8 cellular contexts compared by ENCODE assay signal in the genomic region with DNA sequence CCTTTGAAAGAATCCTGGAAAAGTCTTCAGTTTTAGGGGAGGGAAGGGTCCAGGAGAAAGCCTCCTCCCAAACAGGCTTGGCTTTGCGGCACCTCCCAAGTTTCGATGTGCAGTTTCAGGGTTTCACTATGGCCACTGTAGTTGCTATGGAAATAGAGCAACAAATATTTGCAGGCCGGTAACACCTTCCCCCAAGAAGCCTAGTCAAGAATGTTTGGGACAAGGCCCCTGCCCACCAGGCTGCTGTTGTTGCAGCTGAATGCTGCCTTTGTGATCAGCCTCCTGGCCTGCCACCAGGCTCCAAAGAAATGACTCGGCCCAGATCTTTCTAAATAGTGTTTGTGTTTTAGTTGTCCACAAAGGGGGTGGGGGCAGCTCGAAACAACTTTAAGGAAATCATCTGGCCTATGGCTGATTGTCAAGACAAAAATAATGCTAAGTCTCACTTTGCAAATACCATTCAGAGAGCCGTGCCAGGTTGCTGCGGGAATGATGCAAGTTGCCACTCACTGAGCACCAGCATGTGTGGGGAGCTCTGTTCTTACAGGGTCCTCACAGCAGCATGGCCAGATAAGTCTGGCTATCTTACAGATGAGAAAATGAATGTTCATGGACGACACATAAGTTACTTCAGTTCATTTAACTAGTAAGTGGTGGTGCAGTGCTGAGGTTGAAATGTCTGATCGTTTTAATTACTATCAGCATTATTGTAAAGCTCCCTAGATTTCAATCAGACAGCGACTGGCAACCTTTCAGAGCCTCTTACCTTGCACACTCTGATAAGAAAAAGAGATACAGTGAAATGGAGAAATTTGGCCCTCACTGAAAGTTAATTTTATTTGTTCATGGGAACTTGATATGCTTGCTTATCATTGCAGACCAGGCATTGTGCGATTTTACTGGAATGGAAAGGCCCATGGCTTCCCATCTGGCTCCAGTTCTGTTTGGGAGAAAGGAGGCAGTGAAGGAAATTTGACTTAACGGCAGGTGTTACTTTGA.
A peak's percentile ranks its signal among the peaks of the same experiment; 100 is the strongest.
DNase-seq lines count a peak whose midpoint lies in the region; ATAC-seq and TF ChIP-seq lines count a peak whose summit lies in the region.

No MANE protein-coding gene starts in this region.

- H3K27me3 ChIP-seq in gastroesophageal sphincter (no peaks in the 10 kb centered on the region), psoas muscle (ENCODE audit: insufficient read depth in 3 of 3, low read length in 2 of 3) (no peaks in the 10 kb centered on the region)

- CTCF ChIA-PET in activated CD8-positive, alpha-beta T cell treated with anti-CD3 and anti-CD28 coated beads, Interleukin-2, amount 10 ng/mL, durations not matched to agents 7 days and 5 days (lab: Charles Lee): interaction anchor here (0.8 to 1.4 kb wide), 2 partner anchors 9 to 11 kb away, joined by 3 to 4 read pairs; no protein-coding TSS in a partner anchor

- peaks cover 5 to 24% (median 14%) of the 10 kb centered on the region in 3 donors for H3K4me1 ChIP-seq in gastroesophageal sphincter
- H3K4me1 ChIP-seq in psoas muscle: peaks cover 31% of the 10 kb centered on the region

- H3K9me3 ChIP-seq in gastroesophageal sphincter: no peaks in the 10 kb centered on the region
- no peaks in the 10 kb centered on the region for H3K9me3 ChIP-seq in psoas muscle

- peaks cover 6% of the 10 kb centered on the region for H3K4me1 Mint-ChIP-seq in activated CD8-positive, alpha-beta T cell treated with anti-CD3 and anti-CD28 coated beads, Interleukin-2, amount 10 ng/mL, durations not matched to agents 7 days and 5 days (ENCODE audit: low read depth)

- H3K36me3 Mint-ChIP-seq in activated CD8-positive, alpha-beta T cell treated with anti-CD3 and anti-CD28 coated beads, Interleukin-2, amount 10 ng/mL, durations not matched to agents 7 days and 5 days (ENCODE audit: low read depth): no peaks in the 10 kb centered on the region

- H3K36me3 ChIP-seq in gastroesophageal sphincter (no peaks in the 10 kb centered on the region), psoas muscle (ENCODE audit: insufficient read depth in 1 of 2, low read depth in 1 of 2) (no peaks in the 10 kb centered on the region)

- peak overlapping the region in 3 of 4 donors; percentile 14 to 65 (median 43) for H3K27ac ChIP-seq in gastroesophageal sphincter
- peak overlapping the region; percentile 55 for H3K27ac ChIP-seq in psoas muscle

- intact Hi-C loops in psoas muscle (cut with DNase I): no loop called here

- TF ChIP-seq CTCF in gastroesophageal sphincter (IDR thresholded peaks at IDR 0.05) (no peak), psoas muscle (IDR thresholded peaks at IDR 0.05) (no peak)

- DNase-seq in GM04503 (ENCODE audit: low read depth) (peak; percentile 63), RPMI8226 (peak; percentile 85), psoas muscle (peak; percentile 45 to 66)
- DNase-seq in activated CD8-positive, alpha-beta T cell treated with anti-CD3 and anti-CD28 coated beads, Interleukin-2, amount 10 ng/mL, durations not matched to agents 7 days and 5 days: no peak
- no peak for DNase-seq in stimulated activated CD4-positive, alpha-beta T cell treated with anti-CD3 and anti-CD28 coated beads, Interleukin-2, amount 100 ng/mL, for 48 hours

- no peak overlapping the region for H3K4me3 ChIP-seq in gastroesophageal sphincter
- H3K4me3 ChIP-seq in psoas muscle: no peak overlapping the region

- no peak for TF ChIP-seq EP300 in gastroesophageal sphincter (IDR thresholded peaks at IDR 0.05)

- H3K4me3 Mint-ChIP-seq in activated CD8-positive, alpha-beta T cell treated with anti-CD3 and anti-CD28 coated beads, Interleukin-2, amount 10 ng/mL, durations not matched to agents 7 days and 5 days: no peak overlapping the region

- WGBS in gastroesophageal sphincter (ENCODE audit: low coverage in 1 of 2), 2 donors: 33 to 41% methylated on average over 10 to 12 of the region's 12 CpGs
- 24 to 32% (median 29%) methylated on average over 12 of the region's 12 CpGs for WGBS in psoas muscle, 3 donors

- peak; percentile 74 for ATAC-seq in gastroesophageal sphincter
- peak; percentile 70 to 87 (median 78) for ATAC-seq in psoas muscle
- ATAC-seq in activated CD8-positive, alpha-beta T cell treated with anti-CD3 and anti-CD28 coated beads, Interleukin-2, amount 10 ng/mL, durations not matched to agents 7 days and 5 days: no peak
- no peak for ATAC-seq in GM18511 (IDR thresholded peaks at IDR 0.05; ENCODE audit: unreplicated experiment)
- no peak for ATAC-seq in HG03095 (IDR thresholded peaks at IDR 0.05; ENCODE audit: unreplicated experiment)

- H3K27me3 Mint-ChIP-seq in activated CD8-positive, alpha-beta T cell treated with anti-CD3 and anti-CD28 coated beads, Interleukin-2, amount 10 ng/mL, durations not matched to agents 7 days and 5 days (ENCODE audit: low read depth): peaks cover 7% of the 10 kb centered on the region

- no peak for TF ChIP-seq POLR2A in gastroesophageal sphincter (IDR thresholded peaks at IDR 0.05)

- H3K27ac Mint-ChIP-seq in activated CD8-positive, alpha-beta T cell treated with anti-CD3 and anti-CD28 coated beads, Interleukin-2, amount 10 ng/mL, durations not matched to agents 7 days and 5 days: no peak overlapping the region

- POLR2A ChIA-PET in activated CD8-positive, alpha-beta T cell treated with anti-CD3 and anti-CD28 coated beads, Interleukin-2, amount 10 ng/mL, durations not matched to agents 7 days and 5 days (lab: Charles Lee): interaction anchor here (0.7 kb wide), 1 partner anchor 17 kb away, joined by 3 read pairs; no protein-coding TSS in a partner anchor

- H3K9me3 Mint-ChIP-seq in activated CD8-positive, alpha-beta T cell treated with anti-CD3 and anti-CD28 coated beads, Interleukin-2, amount 10 ng/mL, durations not matched to agents 7 days and 5 days (ENCODE audit: insufficient read depth): no peaks in the 10 kb centered on the region

Comparison
In these comparisons a context has a peak if more than half of its experiments do, and no peak if none do; other contexts are left out.
1. DNase-seq: peak in GM04503 (single experiment), RPMI8226 (single experiment) and psoas muscle (2 of 2); none in activated CD8-positive, alpha-beta T cell treated with anti-CD3 and anti-CD28 coated beads, Interleukin-2, amount 10 ng/mL, durations not matched to agents 7 days and 5 days (single experiment) and stimulated activated CD4-positive, alpha-beta T cell treated with anti-CD3 and anti-CD28 coated beads, Interleukin-2, amount 100 ng/mL, for 48 hours (0 of 2).
2. ATAC-seq: peak in gastroesophageal sphincter (single experiment) and psoas muscle (4 of 4); none in activated CD8-positive, alpha-beta T cell treated with anti-CD3 and anti-CD28 coated beads, Interleukin-2, amount 10 ng/mL, durations not matched to agents 7 days and 5 days (single experiment), GM18511 (single experiment) and HG03095 (single experiment).